ENCODE assay signal across 2 cellular contexts in genomic region chr11:119460582-119460981, GRCh38.
TF ChIP-seq lines count a peak whose summit lies in the region.

No MANE protein-coding gene starts in this region.

TF ChIP-seq in GM23338, 12 proteins besides CTCF, POLR2A, EP300 and RAD21 (continued from another document):
- TF ChIP-seq, protein P1, sequence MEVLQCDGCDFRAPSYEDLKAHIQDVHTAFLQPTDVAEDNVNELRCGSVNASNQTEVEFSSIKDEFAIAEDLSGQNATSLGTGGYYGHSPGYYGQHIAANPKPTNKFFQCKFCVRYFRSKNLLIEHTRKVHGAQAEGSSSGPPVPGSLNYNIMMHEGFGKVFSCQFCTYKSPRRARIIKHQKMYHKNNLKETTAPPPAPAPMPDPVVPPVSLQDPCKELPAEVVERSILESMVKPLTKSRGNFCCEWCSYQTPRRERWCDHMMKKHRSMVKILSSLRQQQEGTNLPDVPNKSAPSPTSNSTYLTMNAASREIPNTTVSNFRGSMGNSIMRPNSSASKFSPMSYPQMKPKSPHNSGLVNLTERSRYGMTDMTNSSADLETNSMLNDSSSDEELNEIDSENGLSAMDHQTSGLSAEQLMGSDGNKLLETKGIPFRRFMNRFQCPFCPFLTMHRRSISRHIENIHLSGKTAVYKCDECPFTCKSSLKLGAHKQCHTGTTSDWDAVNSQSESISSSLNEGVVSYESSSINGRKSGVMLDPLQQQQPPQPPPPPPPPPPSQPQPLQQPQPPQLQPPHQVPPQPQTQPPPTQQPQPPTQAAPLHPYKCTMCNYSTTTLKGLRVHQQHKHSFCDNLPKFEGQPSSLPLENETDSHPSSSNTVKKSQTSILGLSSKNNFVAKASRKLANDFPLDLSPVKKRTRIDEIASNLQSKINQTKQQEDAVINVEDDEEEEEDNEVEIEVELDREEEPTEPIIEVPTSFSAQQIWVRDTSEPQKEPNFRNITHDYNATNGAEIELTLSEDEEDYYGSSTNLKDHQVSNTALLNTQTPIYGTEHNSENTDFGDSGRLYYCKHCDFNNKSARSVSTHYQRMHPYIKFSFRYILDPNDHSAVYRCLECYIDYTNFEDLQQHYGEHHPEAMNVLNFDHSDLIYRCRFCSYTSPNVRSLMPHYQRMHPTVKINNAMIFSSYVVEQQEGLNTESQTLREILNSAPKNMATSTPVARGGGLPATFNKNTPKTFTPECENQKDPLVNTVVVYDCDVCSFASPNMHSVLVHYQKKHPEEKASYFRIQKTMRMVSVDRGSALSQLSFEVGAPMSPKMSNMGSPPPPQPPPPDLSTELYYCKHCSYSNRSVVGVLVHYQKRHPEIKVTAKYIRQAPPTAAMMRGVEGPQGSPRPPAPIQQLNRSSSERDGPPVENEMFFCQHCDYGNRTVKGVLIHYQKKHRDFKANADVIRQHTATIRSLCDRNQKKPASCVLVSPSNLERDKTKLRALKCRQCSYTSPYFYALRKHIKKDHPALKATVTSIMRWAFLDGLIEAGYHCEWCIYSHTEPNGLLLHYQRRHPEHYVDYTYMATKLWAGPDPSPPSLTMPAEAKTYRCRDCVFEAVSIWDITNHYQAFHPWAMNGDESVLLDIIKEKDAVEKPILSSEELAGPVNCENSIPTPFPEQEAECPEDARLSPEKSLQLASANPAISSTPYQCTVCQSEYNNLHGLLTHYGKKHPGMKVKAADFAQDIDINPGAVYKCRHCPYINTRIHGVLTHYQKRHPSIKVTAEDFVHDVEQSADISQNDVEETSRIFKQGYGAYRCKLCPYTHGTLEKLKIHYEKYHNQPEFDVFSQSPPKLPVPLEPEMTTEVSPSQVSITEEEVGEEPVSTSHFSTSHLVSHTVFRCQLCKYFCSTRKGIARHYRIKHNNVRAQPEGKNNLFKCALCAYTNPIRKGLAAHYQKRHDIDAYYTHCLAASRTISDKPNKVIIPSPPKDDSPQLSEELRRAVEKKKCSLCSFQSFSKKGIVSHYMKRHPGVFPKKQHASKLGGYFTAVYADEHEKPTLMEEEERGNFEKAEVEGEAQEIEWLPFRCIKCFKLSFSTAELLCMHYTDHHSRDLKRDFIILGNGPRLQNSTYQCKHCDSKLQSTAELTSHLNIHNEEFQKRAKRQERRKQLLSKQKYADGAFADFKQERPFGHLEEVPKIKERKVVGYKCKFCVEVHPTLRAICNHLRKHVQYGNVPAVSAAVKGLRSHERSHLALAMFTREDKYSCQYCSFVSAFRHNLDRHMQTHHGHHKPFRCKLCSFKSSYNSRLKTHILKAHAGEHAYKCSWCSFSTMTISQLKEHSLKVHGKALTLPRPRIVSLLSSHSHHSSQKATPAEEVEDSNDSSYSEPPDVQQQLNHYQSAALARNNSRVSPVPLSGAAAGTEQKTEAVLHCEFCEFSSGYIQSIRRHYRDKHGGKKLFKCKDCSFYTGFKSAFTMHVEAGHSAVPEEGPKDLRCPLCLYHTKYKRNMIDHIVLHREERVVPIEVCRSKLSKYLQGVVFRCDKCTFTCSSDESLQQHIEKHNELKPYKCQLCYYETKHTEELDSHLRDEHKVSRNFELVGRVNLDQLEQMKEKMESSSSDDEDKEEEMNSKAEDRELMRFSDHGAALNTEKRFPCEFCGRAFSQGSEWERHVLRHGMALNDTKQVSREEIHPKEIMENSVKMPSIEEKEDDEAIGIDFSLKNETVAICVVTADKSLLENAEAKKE (CRISPR knock-in tag; IDR thresholded peaks at IDR 0.05): no peak
- TF ChIP-seq ZNF331 (CRISPR knock-in tag; IDR thresholded peaks at IDR 0.05; ENCODE audit: low read depth): no peak
- TF ChIP-seq JUNB (IDR thresholded peaks at IDR 0.05; ENCODE audit: unreplicated experiment): no peak
- TF ChIP-seq EZH2 (IDR thresholded peaks at IDR 0.05; ENCODE audit: low read depth, unreplicated experiment): no peak
- no peak for TF ChIP-seq CREB1 (CRISPR knock-in tag; IDR thresholded peaks at IDR 0.05; ENCODE audit: low read depth)
- no peak for TF ChIP-seq ZNF114 (CRISPR knock-in tag; IDR thresholded peaks at IDR 0.05)
- TF ChIP-seq NANOG (IDR thresholded peaks at IDR 0.05; ENCODE audit: borderline replicate concordance): no peak
- TF ChIP-seq, protein P2, sequence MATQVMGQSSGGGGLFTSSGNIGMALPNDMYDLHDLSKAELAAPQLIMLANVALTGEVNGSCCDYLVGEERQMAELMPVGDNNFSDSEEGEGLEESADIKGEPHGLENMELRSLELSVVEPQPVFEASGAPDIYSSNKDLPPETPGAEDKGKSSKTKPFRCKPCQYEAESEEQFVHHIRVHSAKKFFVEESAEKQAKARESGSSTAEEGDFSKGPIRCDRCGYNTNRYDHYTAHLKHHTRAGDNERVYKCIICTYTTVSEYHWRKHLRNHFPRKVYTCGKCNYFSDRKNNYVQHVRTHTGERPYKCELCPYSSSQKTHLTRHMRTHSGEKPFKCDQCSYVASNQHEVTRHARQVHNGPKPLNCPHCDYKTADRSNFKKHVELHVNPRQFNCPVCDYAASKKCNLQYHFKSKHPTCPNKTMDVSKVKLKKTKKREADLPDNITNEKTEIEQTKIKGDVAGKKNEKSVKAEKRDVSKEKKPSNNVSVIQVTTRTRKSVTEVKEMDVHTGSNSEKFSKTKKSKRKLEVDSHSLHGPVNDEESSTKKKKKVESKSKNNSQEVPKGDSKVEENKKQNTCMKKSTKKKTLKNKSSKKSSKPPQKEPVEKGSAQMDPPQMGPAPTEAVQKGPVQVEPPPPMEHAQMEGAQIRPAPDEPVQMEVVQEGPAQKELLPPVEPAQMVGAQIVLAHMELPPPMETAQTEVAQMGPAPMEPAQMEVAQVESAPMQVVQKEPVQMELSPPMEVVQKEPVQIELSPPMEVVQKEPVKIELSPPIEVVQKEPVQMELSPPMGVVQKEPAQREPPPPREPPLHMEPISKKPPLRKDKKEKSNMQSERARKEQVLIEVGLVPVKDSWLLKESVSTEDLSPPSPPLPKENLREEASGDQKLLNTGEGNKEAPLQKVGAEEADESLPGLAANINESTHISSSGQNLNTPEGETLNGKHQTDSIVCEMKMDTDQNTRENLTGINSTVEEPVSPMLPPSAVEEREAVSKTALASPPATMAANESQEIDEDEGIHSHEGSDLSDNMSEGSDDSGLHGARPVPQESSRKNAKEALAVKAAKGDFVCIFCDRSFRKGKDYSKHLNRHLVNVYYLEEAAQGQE (IDR thresholded peaks at IDR 0.05; ENCODE audit: unreplicated experiment): no peak
- no peak for TF ChIP-seq EZH2phosphoT487 (IDR thresholded peaks at IDR 0.05; ENCODE audit: unreplicated experiment)

TF ChIP-seq in SK-N-SH treated with all-trans-retinoic acid at 6 μM for 48 hours, 23 proteins besides CTCF, POLR2A, EP300 and RAD21 (continued from another document):
- TF ChIP-seq ISL1 (CRISPR knock-in tag; IDR thresholded peaks at IDR 0.05): no peak
